Comparison of ENCODE assay signal across 10 cellular contexts in the genomic region with DNA sequence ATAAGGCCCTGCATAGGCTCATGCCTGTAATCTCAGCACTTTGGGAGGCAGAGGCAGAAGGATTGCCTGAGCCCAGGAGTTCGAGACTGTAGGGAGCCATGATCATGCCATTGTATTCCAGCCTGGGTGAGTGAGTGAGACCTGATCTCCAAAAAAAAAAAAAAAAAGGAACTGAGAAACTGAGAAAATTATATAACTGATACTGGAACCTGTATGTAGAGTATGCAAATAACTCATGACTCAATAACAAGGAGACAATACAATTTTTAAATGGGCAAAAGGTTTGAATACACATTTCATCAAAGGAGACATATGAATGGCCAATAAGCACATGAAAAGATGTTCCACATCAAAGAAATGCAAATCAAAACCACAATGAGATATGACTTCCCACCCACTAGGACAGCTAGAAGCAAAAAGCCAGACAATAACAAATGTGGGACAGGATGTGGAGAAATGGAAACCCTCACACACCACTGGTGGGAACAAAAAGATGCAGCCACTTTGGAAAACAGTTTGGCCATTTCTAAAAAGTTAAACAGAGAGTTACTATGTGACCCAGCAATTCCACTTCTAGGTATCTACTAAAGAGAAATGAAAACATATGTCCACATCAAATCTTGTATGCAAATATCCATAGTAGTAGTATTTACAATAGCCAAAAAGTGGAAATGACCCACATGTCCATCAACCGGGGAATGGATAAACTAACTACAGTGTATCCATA.
DNase-seq lines count a peak whose midpoint lies in the region; ATAC-seq and TF ChIP-seq lines count a peak whose summit lies in the region.
"Had no signal": no experiment of that assay in that cellular context is flagged by ENCODE, and none has a peak within 500 bp of the region (broad histone marks: within the 10 kb centered on the region; RNA-seq: fewer than 3 reads in every experiment).

No MANE protein-coding gene starts in this region.

- H3K9me3 Mint-ChIP-seq in CD8-positive, alpha-beta T cell = no peaks in the 10 kb centered on the region
- no peaks in the 10 kb centered on the region for H3K9me3 Mint-ChIP-seq in activated CD8-positive, alpha-beta T cell treated with anti-CD3 and anti-CD28 coated beads for 36 hours

- peak overlapping the region; percentile 73 for H3K27ac Mint-ChIP-seq in CD8-positive, alpha-beta T cell
- H3K27ac Mint-ChIP-seq in activated CD8-positive, alpha-beta T cell treated with anti-CD3 and anti-CD28 coated beads for 36 hours = peak overlapping the region; percentile 32

- intact Hi-C loops in CD8-positive, alpha-beta T cell (cut with DNase I, micrococcal nuclease) = loop anchor here in 1 of 2 experiments (1.0 kb wide), 2 partner anchors 7 to 12 kb away; no protein-coding TSS in a partner anchor
- intact Hi-C loops in activated CD8-positive, alpha-beta T cell treated with anti-CD3 and anti-CD28 coated beads for 36 hours (cut with micrococcal nuclease) = no loop called here

- H3K27me3 Mint-ChIP-seq in CD8-positive, alpha-beta T cell (ENCODE audit: low read depth) = no peaks in the 10 kb centered on the region
- no peaks in the 10 kb centered on the region for H3K27me3 Mint-ChIP-seq in activated CD8-positive, alpha-beta T cell treated with anti-CD3 and anti-CD28 coated beads for 36 hours

- TF ChIP-seq CTCF in CD8-positive, alpha-beta T cell (IDR thresholded peaks at IDR 0.05) = no peak
- no peak for TF ChIP-seq CTCF in activated CD8-positive, alpha-beta T cell treated with anti-CD3 and anti-CD28 coated beads for 36 hours (IDR thresholded peaks at IDR 0.05)

- CTCF ChIA-PET in CD8-positive, alpha-beta T cell (lab: Charles Lee) = interaction anchor here (1.3 to 6.5 kb wide), 2 partner anchors 8 to 80 kb away, joined by 3 to 66 read pairs; no protein-coding TSS in a partner anchor
- CTCF ChIA-PET in activated CD8-positive, alpha-beta T cell treated with anti-CD3 and anti-CD28 coated beads for 36 hours (lab: Charles Lee) = interaction anchor here (1.0 kb wide), 1 partner anchor 12 kb away, joined by 3 read pairs; no protein-coding TSS in a partner anchor

- H3K36me3 Mint-ChIP-seq in CD8-positive, alpha-beta T cell = peaks cover 39% of the 10 kb centered on the region
- peaks cover 21% of the 10 kb centered on the region for H3K36me3 Mint-ChIP-seq in activated CD8-positive, alpha-beta T cell treated with anti-CD3 and anti-CD28 coated beads for 36 hours (ENCODE audit: low read depth)

- H3K36me3 ChIP-seq in CD8-positive, alpha-beta T cell (ENCODE audit: insufficient read depth, low read length) = peaks cover 6% of the 10 kb centered on the region

- no peaks in the 10 kb centered on the region for H3K9me3 ChIP-seq in CD8-positive, alpha-beta T cell (ENCODE audit: low read length)
- H3K9me3 ChIP-seq: testis had no signal

- H3K4me1 Mint-ChIP-seq in CD8-positive, alpha-beta T cell (ENCODE audit: low read depth) = peaks cover 78% of the 10 kb centered on the region
- H3K4me1 Mint-ChIP-seq in activated CD8-positive, alpha-beta T cell treated with anti-CD3 and anti-CD28 coated beads for 36 hours (ENCODE audit: low read depth) = peaks cover 77% of the 10 kb centered on the region

- H3K4me3 Mint-ChIP-seq in CD8-positive, alpha-beta T cell = no peak overlapping the region
- no peak overlapping the region for H3K4me3 Mint-ChIP-seq in activated CD8-positive, alpha-beta T cell treated with anti-CD3 and anti-CD28 coated beads for 36 hours

- H3K4me1 ChIP-seq in CD8-positive, alpha-beta T cell (ENCODE audit: insufficient read depth, low read length) = peaks cover 77% of the 10 kb centered on the region
- H3K4me1 ChIP-seq: testis had no signal

- peak; percentile 66 for ATAC-seq in CD8-positive, alpha-beta T cell
- ATAC-seq in GM19452 (IDR thresholded peaks at IDR 0.05; ENCODE audit: unreplicated experiment) (peak; percentile 67), HG03280 (IDR thresholded peaks at IDR 0.05; ENCODE audit: unreplicated experiment) (peak; percentile 70)
- peak; percentile 78 for ATAC-seq in activated CD8-positive, alpha-beta T cell treated with anti-CD3 and anti-CD28 coated beads for 36 hours

- no peak for DNase-seq in CD8-positive, alpha-beta T cell
- no peak for DNase-seq in activated CD8-positive, alpha-beta T cell treated with anti-CD3 and anti-CD28 coated beads for 36 hours
- DNase-seq in cerebellum (ENCODE audit: low spot score) (no peak), NCI-H345 (lab: John Stamatoyannopoulos, UW) (no peak)
- no peak for DNase-seq in stimulated activated CD4-positive, alpha-beta T cell treated with anti-CD3 and anti-CD28 coated beads, Interleukin-15, amount 100 ng/mL, for 24 hours
- no peak for DNase-seq in stimulated activated CD4-positive, alpha-beta T cell treated with anti-CD3 and anti-CD28 coated beads, Interleukin-2, amount 100 ng/mL, for 24 hours
- DNase-seq: effector CD8-positive, alpha-beta T cell; testis had no signal

- H3K27me3 ChIP-seq in CD8-positive, alpha-beta T cell (ENCODE audit: insufficient read depth, low read length) = no peaks in the 10 kb centered on the region
- H3K27me3 ChIP-seq: testis had no signal

- no peak overlapping the region for H3K27ac ChIP-seq in CD8-positive, alpha-beta T cell (ENCODE audit: low read depth, low read length)
- H3K27ac ChIP-seq: testis had no signal

- no peak overlapping the region for H3K4me3 ChIP-seq in CD8-positive, alpha-beta T cell (ENCODE audit: low read depth, low read length)
- H3K4me3 ChIP-seq: testis had no signal

- POLR2A ChIA-PET in CD8-positive, alpha-beta T cell (lab: Charles Lee) = no interaction called here
- POLR2A ChIA-PET in activated CD8-positive, alpha-beta T cell treated with anti-CD3 and anti-CD28 coated beads for 36 hours (lab: Charles Lee) = interaction anchor here (0.8 to 1.0 kb wide), 2 partner anchors 9 to 53 kb away, joined by 3 read pairs; no protein-coding TSS in a partner anchor
